ENCODE assay signal across 22 cellular contexts in genomic region chr11:114441921-114442320, GRCh38. TPM values are rescaled to one million over a fixed set of nuclear protein-coding genes. Genes with fewer than 3 reads are reported as not detected.
DNase-seq lines count a peak whose midpoint lies in the region; ATAC-seq, FAIRE-seq and TF ChIP-seq lines count a peak whose summit lies in the region.
"Had no signal": no experiment of that assay in that cellular context is flagged by ENCODE, and none has a peak within 500 bp of the region (broad histone marks: within the 10 kb centered on the region; RNA-seq: fewer than 3 reads in every experiment).

No MANE protein-coding gene starts in this region.

- H3K79me2 ChIP-seq in GM23248 (ENCODE audit: insufficient read depth) (peaks cover 82% of the 10 kb centered on the region), parathyroid adenoma (peaks cover 3% of the 10 kb centered on the region)

- WGBS in GM23248 (ENCODE audit: low coverage in 1 of 2, low lambda C conversion rate in 2 of 2, missing lambda C conversion rate in 2 of 2), 2 experiments: 72 to 74% methylated on average over 2 of the region's 2 CpGs

- no peak overlapping the region for H2AFZ ChIP-seq in GM23248
- no peak overlapping the region for H2AFZ ChIP-seq in parathyroid adenoma

- DNase-seq in GM23248: no peak
- DNase-seq in NCI-H69 (lab: John Stamatoyannopoulos, UW): peak; percentile 84
- no peak for DNase-seq in central memory CD8-positive, alpha-beta T cell (ENCODE audit: low spot score in 2 of 2)
- no peak for DNase-seq in HTR-8/SVneo (ENCODE audit: insufficient read length, low spot score)
- no peak for DNase-seq in activated CD4-positive, alpha-beta T cell treated with anti-CD3 and anti-CD28 coated beads, Interleukin-2, amount 50 U/mL, for 48 hours
- DNase-seq in gastrocnemius medialis: no peak
- DNase-seq in mesothelial cell of epicardium (ENCODE audit: low spot score in 2 of 2, unreplicated experiment in 2 of 2): no peak
- DNase-seq: activated CD4-positive, CD25-positive, alpha-beta regulatory T cell; activated naive CD8-positive, alpha-beta T cell treated with anti-CD3 and anti-CD28 coated beads, Interleukin-2, amount 10 ng/mL, durations not matched to agents 7 days and 5 days; activated T-cell treated with anti-CD3 and anti-CD28 coated beads, Interleukin-2, amount 50 U/mL, for 48 hours; esophagus squamous epithelium; GF-D8; heart right ventricle; naive thymus-derived CD4-positive, alpha-beta T cell; NCI-H1694 treated with DMSO at 0.1 percent for 48 hours; stimulated activated CD8-positive, alpha-beta memory T cell treated with anti-CD3 and anti-CD28 coated beads, Interleukin-4, amount 100 ng/mL, for 48 hours; T-helper 17 cell had no signal

- no peak overlapping the region for H3K27ac ChIP-seq in GM23248
- H3K27ac ChIP-seq in parathyroid adenoma: no peak overlapping the region
- H3K27ac ChIP-seq in gastrocnemius medialis: no peak overlapping the region
- H3K27ac ChIP-seq: suprapubic skin had no signal

- H3K27me3 Mint-ChIP-seq in central memory CD8-positive, alpha-beta T cell: no peaks in the 10 kb centered on the region
- H3K27me3 Mint-ChIP-seq in mesothelial cell of epicardium (ENCODE audit: low read depth): no peaks in the 10 kb centered on the region
- H3K27me3 Mint-ChIP-seq: activated naive CD8-positive, alpha-beta T cell treated with anti-CD3 and anti-CD28 coated beads, Interleukin-2, amount 10 ng/mL, durations not matched to agents 7 days and 5 days; T-helper 17 cell had no signal

- peaks cover 10% of the 10 kb centered on the region for H3F3A ChIP-seq in GM23248 (ENCODE audit: insufficient read depth)

- TF ChIP-seq POLR2A in gastrocnemius medialis (IDR thresholded peaks at IDR 0.05): no peak

- peak overlapping the region; percentile 12 for H3K27ac Mint-ChIP-seq in central memory CD8-positive, alpha-beta T cell (ENCODE audit: low read depth)
- H3K27ac Mint-ChIP-seq in mesothelial cell of epicardium: no peak overlapping the region
- H3K27ac Mint-ChIP-seq: activated naive CD8-positive, alpha-beta T cell treated with anti-CD3 and anti-CD28 coated beads, Interleukin-2, amount 10 ng/mL, durations not matched to agents 7 days and 5 days had no signal

- TF ChIP-seq CTCF in parathyroid adenoma (IDR thresholded peaks at IDR 0.05): no peak
- TF ChIP-seq CTCF in gastrocnemius medialis (IDR thresholded peaks at IDR 0.05 in 4 of 5, conservative IDR thresholded peaks at IDR 0.05 in 1 of 5): no peak
- TF ChIP-seq CTCF in mesothelial cell of epicardium (IDR thresholded peaks at IDR 0.05; ENCODE audit: unreplicated experiment): no peak

- H3K9ac ChIP-seq in GM23248 (no peak overlapping the region), parathyroid adenoma (no peak overlapping the region)

- ATAC-seq in central memory CD8-positive, alpha-beta T cell (replicated peaks; ENCODE audit: extremely low read depth, poor library complexity, severe bottlenecking): no peak
- ATAC-seq in gastrocnemius medialis: no peak
- ATAC-seq: heart right ventricle; naive thymus-derived CD4-positive, alpha-beta T cell; T-helper 17 cell had no signal

- no peaks in the 10 kb centered on the region for H3K9me2 ChIP-seq in GM23248 (ENCODE audit: insufficient read depth)

- no peaks in the 10 kb centered on the region for H3K9me3 Mint-ChIP-seq in central memory CD8-positive, alpha-beta T cell
- H3K9me3 Mint-ChIP-seq in mesothelial cell of epicardium: no peaks in the 10 kb centered on the region
- H3K9me3 Mint-ChIP-seq: activated naive CD8-positive, alpha-beta T cell treated with anti-CD3 and anti-CD28 coated beads, Interleukin-2, amount 10 ng/mL, durations not matched to agents 7 days and 5 days; naive thymus-derived CD4-positive, alpha-beta T cell had no signal

- H4K20me1 ChIP-seq in GM23248 (ENCODE audit: insufficient read depth): peaks cover 10% of the 10 kb centered on the region; the same call in 1 of the 2 replicates

- H3K4me2 ChIP-seq in GM23248 (ENCODE audit: unreplicated experiment): peak overlapping the region; percentile 96
- peak overlapping the region; percentile 83 for H3K4me2 ChIP-seq in parathyroid adenoma (ENCODE audit: low read length)

- in situ Hi-C loops in GM23248 (cut with MboI) (no loop called here), gastrocnemius medialis (cut with MboI; ENCODE audit: low sequenced_read_pairs in 4 of 4) (no loop called here)

- H3K4me3 ChIP-seq in GM23248 (peak overlapping the region; percentile 96), parathyroid adenoma (ENCODE audit: low read depth, low read length) (peak overlapping the region; percentile 97), gastrocnemius medialis (no peak overlapping the region)
- H3K4me3 ChIP-seq: lung, suprapubic skin had no signal

- no peaks in the 10 kb centered on the region for H3K27me3 ChIP-seq in GM23248 (replicated peaks; ENCODE audit: insufficient read depth)
- H3K27me3 ChIP-seq in parathyroid adenoma (ENCODE audit: control insufficient read depth, insufficient read depth, low read length): no peaks in the 10 kb centered on the region
- no peaks in the 10 kb centered on the region for H3K27me3 ChIP-seq in gastrocnemius medialis
- H3K27me3 ChIP-seq: esophagus squamous epithelium, heart right ventricle, suprapubic skin had no signal

- H3K36me3 Mint-ChIP-seq in central memory CD8-positive, alpha-beta T cell (ENCODE audit: insufficient read depth): peaks cover 15% of the 10 kb centered on the region
- peaks cover 14% of the 10 kb centered on the region for H3K36me3 Mint-ChIP-seq in mesothelial cell of epicardium

- no peak overlapping the region for H3K4me3 Mint-ChIP-seq in central memory CD8-positive, alpha-beta T cell
- H3K4me3 Mint-ChIP-seq in mesothelial cell of epicardium: no peak overlapping the region
- H3K4me3 Mint-ChIP-seq: activated naive CD8-positive, alpha-beta T cell treated with anti-CD3 and anti-CD28 coated beads, Interleukin-2, amount 10 ng/mL, durations not matched to agents 7 days and 5 days had no signal

- H3K9me3 ChIP-seq in GM23248 (ENCODE audit: low read depth) (no peaks in the 10 kb centered on the region), parathyroid adenoma (ENCODE audit: control insufficient read depth, low read length) (no peaks in the 10 kb centered on the region), gastrocnemius medialis (no peaks in the 10 kb centered on the region)
- H3K9me3 ChIP-seq: esophagus squamous epithelium, heart right ventricle, suprapubic skin had no signal

- peaks cover 39% of the 10 kb centered on the region for H3K4me1 Mint-ChIP-seq in central memory CD8-positive, alpha-beta T cell
- H3K4me1 Mint-ChIP-seq in mesothelial cell of epicardium: peaks cover 47% of the 10 kb centered on the region

- H3K36me3 ChIP-seq in GM23248 (ENCODE audit: low read depth) (peaks cover 43% of the 10 kb centered on the region), parathyroid adenoma (ENCODE audit: control insufficient read depth, insufficient read depth, low read length) (no peaks in the 10 kb centered on the region), gastrocnemius medialis (peaks cover 0 to 19% of the 10 kb centered on the region in 2 donors)

- H3K4me1 ChIP-seq in GM23248 (ENCODE audit: insufficient read depth) (peaks cover 24% of the 10 kb centered on the region), parathyroid adenoma (peaks cover 9% of the 10 kb centered on the region), gastrocnemius medialis (peaks cover 8 to 24% of the 10 kb centered on the region in 2 donors)

- intact Hi-C loops in gastrocnemius medialis (cut with DNase I; ENCODE audit: low total_unique reads): no loop called here

- no peak for FAIRE-seq in HTR-8/SVneo (lab: Jason Lieb, UNC)
- FAIRE-seq: GM12891, islet of Langerhans had no signal

RNA-seq across cellular contexts. Expression of gene REXO2, which starts 2.7 kb away (rescaled TPM):
- 245 and 350 TPM in 2 replicates for total RNA-seq in GM23248 (2014; rRNA removed; shearing (Covaris generic))
- polyA plus RNA-seq in GM23248 (2016; fragmentation: Nextera tagmentation; extraction: Ambion mirVana): 407 and 418 TPM in 2 replicates
- 100 to 1,000 TPM in 2 of 4 donors, 10 to 100 TPM in 2; 29.3 to 177 (median 91.2) TPM for total RNA-seq in gastrocnemius medialis
- 71.4 to 83.5 TPM (median 77.2 TPM) in 3 replicates for total RNA-seq in mesothelial cell of epicardium

RNA-seq across cellular contexts. Expression of gene RBM7, which starts 41.5 kb away (rescaled TPM):
- total RNA-seq in GM23248 (2014; rRNA removed; shearing (Covaris generic)): 48.6 and 58.3 TPM in 2 replicates
- 57.0 and 60.9 TPM in 2 replicates for polyA plus RNA-seq in GM23248 (2016; fragmentation: Nextera tagmentation; extraction: Ambion mirVana)
- total RNA-seq in gastrocnemius medialis: 10 to 100 TPM in 3 of 4 donors, 1 to 10 TPM in 1; 6.2 to 14.9 (median 11.6) TPM
- total RNA-seq in mesothelial cell of epicardium: 30.4 to 38.2 TPM (median 35.7 TPM) in 3 replicates

RNA-seq across cellular contexts. Expression of gene C11orf71, which starts 41.6 kb away (rescaled TPM):
- total RNA-seq in GM23248 (2014; rRNA removed; shearing (Covaris generic)): 2.1 and 4.8 TPM in 2 replicates
- polyA plus RNA-seq in GM23248 (2016; fragmentation: Nextera tagmentation; extraction: Ambion mirVana): 1.8 and 2.2 TPM in 2 replicates
- total RNA-seq in gastrocnemius medialis (10 to 100 TPM in 1 of 4 donors, 1 to 10 TPM in 3; 3.4 to 18.0 (median 8.7) TPM), mesothelial cell of epicardium (7.1 to 8.8 TPM (median 8.1 TPM) in 3 replicates)

Comparison
In these comparisons a context has a peak if more than half of its experiments do, and no peak if none do; other contexts are left out.
1. H3K4me3 ChIP-seq: peak in GM23248 (single experiment) and parathyroid adenoma (single experiment); none in gastrocnemius medialis (0 of 4).